ENCODE assay signal across 15 cellular contexts in the genomic region with DNA sequence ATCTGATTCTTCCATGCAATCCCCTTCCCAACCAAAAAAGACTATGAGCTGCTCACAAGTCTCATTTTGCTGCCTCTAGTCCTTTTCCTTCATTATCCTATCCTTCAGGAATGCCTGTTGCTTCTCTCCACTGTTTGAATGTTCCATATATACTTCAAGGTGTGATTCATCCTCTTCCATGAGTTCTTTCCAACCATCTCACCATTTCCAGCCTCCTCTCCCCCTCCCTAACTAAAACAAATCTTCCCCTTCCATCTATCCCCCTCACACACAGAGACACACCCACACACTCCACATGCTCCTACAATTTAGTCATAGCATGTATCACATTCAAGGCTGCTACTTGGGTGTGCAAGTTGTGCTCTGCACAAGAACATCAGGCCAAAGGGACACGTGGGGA.
"Had no signal": no experiment of that assay in that cellular context is flagged by ENCODE, and none has a peak within 500 bp of the region (broad histone marks: within the 10 kb centered on the region; RNA-seq: fewer than 3 reads in every experiment).

No MANE protein-coding gene starts in this region.

- H3K27ac Mint-ChIP-seq: activated CD8-positive, alpha-beta T cell treated with anti-CD3 and anti-CD28 coated beads for 36 hours; activated naive CD8-positive, alpha-beta T cell treated with anti-CD3 and anti-CD28 coated beads, Interleukin-2, amount 50 U/mL, for 24 hours; activated T-helper 1 cell treated with anti-CD3 and anti-CD28 coated beads, Interleukin-12 subunit alpha, Interleukin-12 subunit beta, Interleukin-2, Interleukin-4 antibody, amounts not matched to agents 30 ng/mL and 10 ng/mL and 1 ng/mL, durations not matched to agents 14 hours and 24 hours and 36 hours; immature natural killer cell had no signal

- H3K9me3 Mint-ChIP-seq: activated CD8-positive, alpha-beta T cell treated with anti-CD3 and anti-CD28 coated beads for 36 hours; activated naive CD8-positive, alpha-beta T cell treated with anti-CD3 and anti-CD28 coated beads, Interleukin-2, amount 50 U/mL, for 24 hours had no signal

- FAIRE-seq: endothelial cell of umbilical vein had no signal

- H3K4me3 ChIP-seq: ascending aorta, cardiac muscle cell, lung, skin epidermis, tibial nerve had no signal

- H3K4me1 Mint-ChIP-seq: naive B cell had no signal

- DNase-seq: activated CD4-positive, alpha-beta T cell treated with anti-CD3 and anti-CD28 coated beads for 4 hours; activated CD8-positive, alpha-beta memory T cell treated with anti-CD3 and anti-CD28 coated beads, Interleukin-2, amount 50 U/mL, for 48 hours; activated CD8-positive, alpha-beta T cell treated with anti-CD3 and anti-CD28 coated beads for 36 hours; activated naive CD4-positive, alpha-beta T cell; activated naive CD8-positive, alpha-beta T cell treated with anti-CD3 and anti-CD28 coated beads, Interleukin-2, amount 50 U/mL, for 24 hours; immature natural killer cell; left colon; naive B cell had no signal

- H3K4me3 Mint-ChIP-seq: activated CD8-positive, alpha-beta T cell treated with anti-CD3 and anti-CD28 coated beads for 36 hours; activated naive CD8-positive, alpha-beta T cell treated with anti-CD3 and anti-CD28 coated beads, Interleukin-2, amount 50 U/mL, for 24 hours; activated T-helper 1 cell treated with anti-CD3 and anti-CD28 coated beads, Interleukin-12 subunit alpha, Interleukin-12 subunit beta, Interleukin-2, Interleukin-4 antibody, amounts not matched to agents 30 ng/mL and 10 ng/mL and 1 ng/mL, durations not matched to agents 14 hours and 24 hours and 36 hours; immature natural killer cell; naive B cell had no signal

- H3K36me3 Mint-ChIP-seq: immature natural killer cell, naive B cell had no signal
